In the genomic region with DNA sequence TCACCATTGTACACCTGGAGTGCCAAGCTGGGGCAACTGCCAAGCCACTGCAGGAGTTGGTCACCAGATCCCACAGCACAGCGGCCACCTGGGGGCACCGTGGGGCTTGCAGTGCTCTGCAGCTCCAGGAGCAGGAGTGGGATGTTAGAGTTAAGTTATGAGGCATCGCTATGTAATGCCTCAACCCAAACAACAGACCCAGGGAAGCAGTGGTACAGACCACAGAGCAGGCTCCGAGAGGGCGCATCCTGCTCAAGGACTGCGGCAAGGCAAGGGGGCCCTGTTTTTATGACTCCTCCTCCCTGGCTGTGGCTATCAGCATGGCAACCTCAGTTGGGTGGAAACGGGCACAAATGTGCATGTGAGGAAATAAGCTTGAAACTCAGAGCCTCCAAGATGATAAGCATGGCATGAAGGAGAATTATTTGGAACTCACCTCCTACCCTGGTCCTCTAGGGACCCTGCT, we compare ENCODE assay signal across 8 cellular contexts.
DNase-seq lines count a peak whose midpoint lies in the region; ATAC-seq lines count a peak whose summit lies in the region.

No MANE protein-coding gene starts in this region.

- no peaks in the 10 kb centered on the region for H3K27me3 Mint-ChIP-seq in central memory CD8-positive, alpha-beta T cell

- H3K27ac Mint-ChIP-seq in central memory CD8-positive, alpha-beta T cell (ENCODE audit: low read depth) = no peak overlapping the region

- H3K4me3 Mint-ChIP-seq in central memory CD8-positive, alpha-beta T cell = no peak overlapping the region

- H3K4me1 Mint-ChIP-seq in central memory CD8-positive, alpha-beta T cell = peaks cover 24% of the 10 kb centered on the region

- ATAC-seq in central memory CD8-positive, alpha-beta T cell (replicated peaks; ENCODE audit: extremely low read depth, poor library complexity, severe bottlenecking) = peak; percentile 92
- ATAC-seq in left colon (peak; percentile 95), HG03469 (IDR thresholded peaks at IDR 0.05; ENCODE audit: unreplicated experiment) (no peak)

- peak; percentile 40 for DNase-seq in NCI-H2171 treated with DMSO at 0.1 percent for 48 hours (lab: John Stamatoyannopoulos, UW)
- DNase-seq in NCI-H2171 (lab: John Stamatoyannopoulos, UW) = no peak
- peak; percentile 21 for DNase-seq in NCI-H2196 treated with DMSO at 0.1 percent for 48 hours (lab: John Stamatoyannopoulos, UW; ENCODE audit: unreplicated experiment)
- peak; percentile 75 for DNase-seq in activated CD4-positive, alpha-beta T cell treated with anti-CD3 and anti-CD28 coated beads for 4 hours
- DNase-seq in central memory CD8-positive, alpha-beta T cell (ENCODE audit: low spot score in 2 of 2) = peak; percentile 38 to 52
- peak; percentile 81 to 89 for DNase-seq in left colon
- peak; percentile 80 for DNase-seq in stimulated activated CD4-positive, alpha-beta T cell treated with anti-CD3 and anti-CD28 coated beads, Interleukin-1b, Interleukin-23, amount 100 ng/mL, for 48 hours

- H3K9me3 Mint-ChIP-seq in central memory CD8-positive, alpha-beta T cell = no peaks in the 10 kb centered on the region

- peaks cover 2% of the 10 kb centered on the region for H3K36me3 Mint-ChIP-seq in central memory CD8-positive, alpha-beta T cell (ENCODE audit: insufficient read depth)

- intact Hi-C loops in left colon (cut with DNase I, micrococcal nuclease) = loop anchor here (5.0 to 10.0 kb wide), 3 partner anchors 109 to 191 kb away; a partner anchor contains a TSS
